ENCODE assay signal across 23 cellular contexts in genomic region chr10:30743586-30743985, GRCh38.
"Had no signal": no experiment of that assay in that cellular context is flagged by ENCODE, and none has a peak within 500 bp of the region (broad histone marks: within the 10 kb centered on the region; RNA-seq: fewer than 3 reads in every experiment).

No MANE protein-coding gene starts in this region.

- H3K4me2 ChIP-seq: smooth muscle cell had no signal

- H3K27ac ChIP-seq: coronary artery, gastroesophageal sphincter, parathyroid adenoma, right lobe of liver, uterus had no signal

- H3K4me1 ChIP-seq: gastroesophageal sphincter, parathyroid adenoma, right lobe of liver, uterus had no signal

- H3K9me3 ChIP-seq: gastroesophageal sphincter, right lobe of liver, uterus had no signal

- H3K36me3 Mint-ChIP-seq: activated naive CD4-positive, alpha-beta T cell treated with anti-CD3 and anti-CD28 coated beads, Interleukin-2, amount 50 U/mL, for 72 hours had no signal

- DNase-seq: activated B cell treated with CpG ODN at 0.5 μM for 24 hours; activated CD4-positive, alpha-beta T cell treated with anti-CD3 and anti-CD28 coated beads for 36 hours; activated CD4-positive, alpha-beta T cell treated with anti-CD3 and anti-CD28 coated beads, Interleukin-2, amount 50 U/mL, for 4 hours; activated CD8-positive, alpha-beta memory T cell treated with anti-CD3 and anti-CD28 coated beads for 24 hours; activated CD8-positive, alpha-beta memory T cell treated with anti-CD3 and anti-CD28 coated beads, Interleukin-2, amount 50 U/mL, for 4 hours; activated T-cell treated with anti-CD3 and anti-CD28 coated beads, Interleukin-2, amount 50 U/mL, for 24 hours; amniotic stem cell; cerebellar nuclear complex; head of caudate nucleus; left cardiac atrium; right lobe of liver; stimulated activated CD4-positive, alpha-beta T cell treated with anti-CD3 and anti-CD28 coated beads, Interleukin-15, amount 100 ng/mL, for 24 hours; stimulated activated CD8-positive, alpha-beta memory T cell treated with anti-CD3 and anti-CD28 coated beads, Interleukin-4, amount 100 ng/mL, for 48 hours; stimulated activated naive CD4-positive, alpha-beta T cell treated with Interleukin-2 at 50 U/mL for 16 hours; T-helper 9 cell; uterus had no signal

- ATAC-seq: activated CD4-positive, alpha-beta T cell treated with anti-CD3 and anti-CD28 coated beads for 36 hours; activated naive CD4-positive, alpha-beta T cell treated with anti-CD3 and anti-CD28 coated beads, Interleukin-2, amount 50 U/mL, for 72 hours; activated T-helper 17 cell treated with anti-CD3 and anti-CD28 coated beads, Interleukin-2, amount 50 U/mL, for 72 hours; gastroesophageal sphincter; left cardiac atrium; right lobe of liver had no signal

- H3K4me3 Mint-ChIP-seq: activated B cell treated with CpG ODN at 0.5 μM for 24 hours; activated CD4-positive, alpha-beta T cell treated with anti-CD3 and anti-CD28 coated beads for 36 hours; activated T-cell treated with anti-CD3 and anti-CD28 coated beads, Interleukin-2, amount 50 U/mL, for 24 hours; nephron had no signal

- H3K9me3 Mint-ChIP-seq: activated B cell treated with CpG ODN at 0.5 μM for 24 hours; activated T-cell treated with anti-CD3 and anti-CD28 coated beads, Interleukin-2, amount 50 U/mL, for 24 hours; activated T-helper 17 cell treated with anti-CD3 and anti-CD28 coated beads, Interleukin-2, amount 50 U/mL, for 72 hours had no signal

- H3K27me3 ChIP-seq: gastroesophageal sphincter, right lobe of liver, uterus had no signal

- H3K27ac Mint-ChIP-seq: activated B cell treated with CpG ODN at 0.5 μM for 24 hours; activated CD4-positive, alpha-beta T cell treated with anti-CD3 and anti-CD28 coated beads for 36 hours; activated T-cell treated with anti-CD3 and anti-CD28 coated beads, Interleukin-2, amount 50 U/mL, for 24 hours; nephron had no signal

- H3K79me2 ChIP-seq: parathyroid adenoma had no signal

- H2AFZ ChIP-seq: parathyroid adenoma had no signal

- H3K36me3 ChIP-seq: gastroesophageal sphincter, right lobe of liver, uterus had no signal

- H3K9ac ChIP-seq: parathyroid adenoma had no signal

- H3K4me3 ChIP-seq: coronary artery, gastroesophageal sphincter, right lobe of liver, smooth muscle cell, uterus had no signal
